Comparison of ENCODE assay signal across 1 cellular context in genomic region chr20:33419140-33419974, GRCh38.
TF ChIP-seq lines count a peak whose summit lies in the region.

No MANE protein-coding gene starts in this region.

TF ChIP-seq in K562, 482 proteins besides CTCF, POLR2A, EP300 and RAD21 (continued from another document and continues in another):
- TF ChIP-seq MGA (IDR thresholded peaks at IDR 0.05) (peak; percentile 49; the same call in 1 of the 2 replicates), POLR2H (tag; IDR thresholded peaks at IDR 0.05; ENCODE audit: low read depth) (no peak), FOXJ3 (CRISPR knock-in tag; IDR thresholded peaks at IDR 0.05) (no peak), FOXA3 (CRISPR knock-in tag; conservative IDR thresholded peaks at IDR 0.05 in 1 of 2, IDR thresholded peaks at IDR 0.05 in 1 of 2) (peak in 1 of 2 experiments; percentile 64; a peak in 1 of 4 replicates), KDM2B (CRISPR knock-in tag; IDR thresholded peaks at IDR 0.05) (no peak), ZNF76 (CRISPR knock-in tag; IDR thresholded peaks at IDR 0.05; ENCODE audit: borderline replicate concordance) (no peak), TRIM28 (IDR thresholded peaks at IDR 0.05) (no peak), CXXC5 (CRISPR knock-in tag; IDR thresholded peaks at IDR 0.05) (peak; percentile 76), ELK1 (CRISPR knock-in tag; IDR thresholded peaks at IDR 0.05) (no peak), ESRRB (CRISPR knock-in tag; IDR thresholded peaks at IDR 0.05; ENCODE audit: borderline replicate concordance) (no peak), JUN (IDR thresholded peaks at IDR 0.05; ENCODE audit: borderline replicate concordance, low read depth, low read length) (0 out of 2 replicates have a peak, but pooled peaks have one; percentile 35), JUN (CRISPR knock-in tag; IDR thresholded peaks at IDR 0.05; ENCODE audit: borderline replicate concordance) (no peak), HIVEP1 (CRISPR knock-in tag; IDR thresholded peaks at IDR 0.05) (no peak), ZNF23 (CRISPR knock-in tag; IDR thresholded peaks at IDR 0.05) (no peak), TFE3 (CRISPR knock-in tag; IDR thresholded peaks at IDR 0.05) (no peak), BMI1 (IDR thresholded peaks at IDR 0.05; ENCODE audit: low read length) (no peak), LARP7 (IDR thresholded peaks at IDR 0.05) (no peak), ZNF512 (tag; IDR thresholded peaks at IDR 0.05) (no peak), ATF4 (CRISPR knock-in tag; IDR thresholded peaks at IDR 0.05) (no peak), ZNF121 (CRISPR knock-in tag; conservative IDR thresholded peaks at IDR 0.05) (no peak), SIN3B (IDR thresholded peaks at IDR 0.05; ENCODE audit: low read depth) (no peak), FOXJ2 (tag; IDR thresholded peaks at IDR 0.05) (no peak), THAP7 (CRISPR knock-in tag; IDR thresholded peaks at IDR 0.05) (no peak), ETV5 (CRISPR knock-in tag; IDR thresholded peaks at IDR 0.05; ENCODE audit: low read depth) (peak; percentile 77), ELF2 (CRISPR knock-in tag; IDR thresholded peaks at IDR 0.05) (no peak), PTRF (tag; IDR thresholded peaks at IDR 0.05) (no peak), MIER1 (IDR thresholded peaks at IDR 0.05; ENCODE audit: low read depth) (no peak), TRIM25 (IDR thresholded peaks at IDR 0.05; ENCODE audit: borderline replicate concordance) (no peak), MXI1 (IDR thresholded peaks at IDR 0.05; ENCODE audit: low read depth, low read length) (no peak), RBM39 (optimal IDR thresholded peaks at IDR 0.05; ENCODE audit: low read depth, low read length) (no peak), RBM14 (IDR thresholded peaks at IDR 0.05; ENCODE audit: borderline replicate concordance, insufficient read depth, low read depth, low read length) (no peak), ILF3 (IDR thresholded peaks at IDR 0.05; ENCODE audit: borderline replicate concordance) (no peak), SMARCE1 (IDR thresholded peaks at IDR 0.05) (peak; percentile 71), ZSCAN29 (IDR thresholded peaks at IDR 0.05) (no peak), ZNF212 (CRISPR knock-in tag; IDR thresholded peaks at IDR 0.05) (no peak), CEBPZ (IDR thresholded peaks at IDR 0.05; ENCODE audit: borderline replicate concordance, low read depth, low read length) (no peak), DDX20 (tag; IDR thresholded peaks at IDR 0.05; ENCODE audit: low read depth) (no peak), HMGN3 (IDR thresholded peaks at IDR 0.05; ENCODE audit: borderline replicate concordance, extremely low read depth, insufficient read length, low read depth, low read length) (no peak)
